Comparison of ENCODE assay signal across 8 cellular contexts in genomic region chr2:9554841-9555337, GRCh38. TPM values are rescaled to one million over a fixed set of nuclear protein-coding genes. Genes with fewer than 3 reads are reported as not detected.
A peak's percentile ranks its signal among the peaks of the same experiment; 100 is the strongest.
DNase-seq lines count a peak whose midpoint lies in the region; ATAC-seq and TF ChIP-seq lines count a peak whose summit lies in the region.

No MANE protein-coding gene starts in this region.

- TF ChIP-seq CTCF in left lung (IDR thresholded peaks at IDR 0.05), result no peak

- H3K9me3 Mint-ChIP-seq in stimulated activated naive B cell treated with anti-CD40 and anti-IgM and Interleukin-4, amounts not matched to agents 10 μg/mL and 1 μg/mL and 100 μg/mL, for 72 hours, result no peaks in the 10 kb centered on the region

- DNase-seq in COR-L47 (lab: John Stamatoyannopoulos, UW) (peak; percentile 14), KG1 (lab: John Stamatoyannopoulos, UW) (peak; percentile 35), SW480 (ENCODE audit: low spot score) (peak; percentile 69), cerebellar cortex (ENCODE audit: low spot score) (peak; percentile 65), left lung (peak in 1 of 2 donors; percentile 58)
- DNase-seq in stimulated activated naive B cell treated with anti-CD40 and anti-IgM and Interleukin-4, amounts not matched to agents 10 μg/mL and 1 μg/mL and 100 μg/mL, for 72 hours, result no peak

- H3K4me1 ChIP-seq in left lung, result peaks cover 39 to 64% of the 10 kb centered on the region in 2 donors

- H3K9me3 ChIP-seq in left lung, result no peaks in the 10 kb centered on the region

- peaks cover 29 to 57% of the 10 kb centered on the region in 2 donors for H3K4me1 Mint-ChIP-seq in stimulated activated naive B cell treated with anti-CD40 and anti-IgM and Interleukin-4, amounts not matched to agents 10 μg/mL and 1 μg/mL and 100 μg/mL, for 72 hours

- H3K36me3 ChIP-seq in left lung, result no peaks in the 10 kb centered on the region

- peaks cover 3 to 6% of the 10 kb centered on the region in 2 donors for H3K36me3 Mint-ChIP-seq in stimulated activated naive B cell treated with anti-CD40 and anti-IgM and Interleukin-4, amounts not matched to agents 10 μg/mL and 1 μg/mL and 100 μg/mL, for 72 hours

- H3K4me3 ChIP-seq in left lung, result peak overlapping the region; percentile 79 to 96

- H3K4me3 Mint-ChIP-seq in stimulated activated naive B cell treated with anti-CD40 and anti-IgM and Interleukin-4, amounts not matched to agents 10 μg/mL and 1 μg/mL and 100 μg/mL, for 72 hours, result peak overlapping the region; percentile 96 to 98

- intact Hi-C loops in left lung (cut with DNase I), result no loop called here

- H3K27me3 ChIP-seq in left lung, result no peaks in the 10 kb centered on the region

- peak overlapping the region; percentile 99 to 100 for H3K27ac ChIP-seq in left lung

- no peaks in the 10 kb centered on the region for H3K27me3 Mint-ChIP-seq in stimulated activated naive B cell treated with anti-CD40 and anti-IgM and Interleukin-4, amounts not matched to agents 10 μg/mL and 1 μg/mL and 100 μg/mL, for 72 hours

- peak overlapping the region; percentile 99 for H3K27ac Mint-ChIP-seq in stimulated activated naive B cell treated with anti-CD40 and anti-IgM and Interleukin-4, amounts not matched to agents 10 μg/mL and 1 μg/mL and 100 μg/mL, for 72 hours

- ATAC-seq in left lung (peak; percentile 47), GM18502 (IDR thresholded peaks at IDR 0.05; ENCODE audit: poor library complexity, unreplicated experiment) (no peak), GM21526 (IDR thresholded peaks at IDR 0.05; ENCODE audit: low FRiP score, unreplicated experiment) (no peak)
- ATAC-seq in stimulated activated naive B cell treated with anti-CD40 and anti-IgM and Interleukin-4, amounts not matched to agents 10 μg/mL and 1 μg/mL and 100 μg/mL, for 72 hours (replicated peaks), result no peak

RNA-seq across cellular contexts. Expression of gene ADAM17, which starts 0.7 kb away (rescaled TPM):
- total RNA-seq in left lung, result 10 to 100 TPM; 40.9 to 55.8 TPM
